21 cellular contexts compared by ENCODE assay signal in the genomic region with DNA sequence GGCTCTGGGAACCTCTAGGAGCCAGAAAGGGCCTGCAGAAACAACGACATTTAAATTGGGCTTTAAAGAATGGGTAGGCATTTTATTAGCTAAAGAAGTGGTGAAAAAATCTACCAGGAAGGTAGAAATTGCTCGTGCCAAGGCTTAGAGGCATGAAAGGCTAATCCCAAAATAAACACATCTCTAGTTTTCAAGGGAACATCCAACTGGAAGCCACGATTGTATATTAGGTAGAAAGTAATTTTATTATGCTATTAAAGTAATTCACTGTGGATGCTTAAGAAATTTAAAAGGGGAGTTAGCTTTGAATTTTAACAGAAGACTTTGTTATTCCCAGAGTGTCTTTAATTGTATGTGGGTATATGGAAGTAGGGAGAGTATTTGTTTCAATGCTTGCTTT.
"Had no signal": no experiment of that assay in that cellular context is flagged by ENCODE, and none has a peak within 500 bp of the region (broad histone marks: within the 10 kb centered on the region; RNA-seq: fewer than 3 reads in every experiment).

No MANE protein-coding gene starts in this region.

- H3K36me3 Mint-ChIP-seq: naive thymus-derived CD4-positive, alpha-beta T cell had no signal

- H3K9me3 Mint-ChIP-seq: activated naive CD8-positive, alpha-beta T cell treated with anti-CD3 and anti-CD28 coated beads, Interleukin-2, amount 50 U/mL, for 24 hours had no signal

- DNase-seq: activated naive CD4-positive, alpha-beta T cell treated with anti-CD3 and anti-CD28 coated beads for 36 hours; activated naive CD8-positive, alpha-beta T cell treated with anti-CD3 and anti-CD28 coated beads, Interleukin-2, amount 50 U/mL, for 24 hours; activated T-cell treated with anti-CD3 and anti-CD28 coated beads for 4 hours; cerebellar nuclear complex; effector memory CD8-positive, alpha-beta T cell; gastrocnemius medialis; heart right ventricle; naive thymus-derived CD4-positive, alpha-beta T cell; small intestine; stimulated activated CD4-positive, alpha-beta T cell treated with anti-CD3 and anti-CD28 coated beads, Interleukin-4, amount 100 ng/mL, for 4 hours; stimulated activated CD8-positive, alpha-beta memory T cell treated with anti-CD3 and anti-CD28 coated beads, Interleukin-4, amount 100 ng/mL, for 48 hours; stimulated activated naive CD4-positive, alpha-beta T cell treated with Interleukin-2 at 50 U/mL for 16 hours; substantia nigra; T-helper 9 cell; transverse colon had no signal

- H3K36me3 ChIP-seq: ascending aorta, breast epithelium, gastrocnemius medialis, heart right ventricle, right atrium auricular region, transverse colon, vagina had no signal

- H3K9me3 ChIP-seq: ascending aorta, breast epithelium, gastrocnemius medialis, heart right ventricle, right atrium auricular region, transverse colon, vagina had no signal

- H3K27ac Mint-ChIP-seq: activated naive CD4-positive, alpha-beta T cell treated with anti-CD3 and anti-CD28 coated beads for 36 hours; activated naive CD8-positive, alpha-beta T cell treated with anti-CD3 and anti-CD28 coated beads, Interleukin-2, amount 50 U/mL, for 24 hours; activated T-helper 17 cell treated with anti-CD3 and anti-CD28 coated beads, Interleukin-2, amount 50 U/mL, for 72 hours; naive thymus-derived CD4-positive, alpha-beta T cell had no signal

- H3K27me3 ChIP-seq: ascending aorta, breast epithelium, gastrocnemius medialis, right atrium auricular region, transverse colon, vagina had no signal

- H3K4me3 Mint-ChIP-seq: activated naive CD4-positive, alpha-beta T cell treated with anti-CD3 and anti-CD28 coated beads for 36 hours; activated naive CD8-positive, alpha-beta T cell treated with anti-CD3 and anti-CD28 coated beads, Interleukin-2, amount 50 U/mL, for 24 hours; activated T-helper 17 cell treated with anti-CD3 and anti-CD28 coated beads, Interleukin-2, amount 50 U/mL, for 72 hours; effector memory CD8-positive, alpha-beta T cell; naive thymus-derived CD4-positive, alpha-beta T cell had no signal

- H3K27me3 Mint-ChIP-seq: activated naive CD8-positive, alpha-beta T cell treated with anti-CD3 and anti-CD28 coated beads, Interleukin-2, amount 50 U/mL, for 24 hours; activated T-helper 17 cell treated with anti-CD3 and anti-CD28 coated beads, Interleukin-2, amount 50 U/mL, for 72 hours; effector memory CD8-positive, alpha-beta T cell had no signal

- H3K4me3 ChIP-seq: ascending aorta, breast epithelium, gastrocnemius medialis, heart right ventricle, right atrium auricular region, transverse colon, vagina had no signal

- ATAC-seq: activated CD4-positive, CD25-positive, alpha-beta regulatory T cell treated with anti-CD3 and anti-CD28 coated beads, Interleukin-2, amount 50 U/mL, for 24 hours; activated naive CD8-positive, alpha-beta T cell treated with anti-CD3 and anti-CD28 coated beads, Interleukin-2, amount 50 U/mL, for 24 hours; activated T-helper 17 cell treated with anti-CD3 and anti-CD28 coated beads, Interleukin-2, amount 50 U/mL, for 72 hours; effector memory CD8-positive, alpha-beta T cell; gastrocnemius medialis; heart right ventricle; naive thymus-derived CD4-positive, alpha-beta T cell had no signal

- H3K27ac ChIP-seq: breast epithelium, gastrocnemius medialis, right atrium auricular region, vagina had no signal

- H3K4me1 Mint-ChIP-seq: activated naive CD8-positive, alpha-beta T cell treated with anti-CD3 and anti-CD28 coated beads, Interleukin-2, amount 50 U/mL, for 24 hours; activated T-helper 17 cell treated with anti-CD3 and anti-CD28 coated beads, Interleukin-2, amount 50 U/mL, for 72 hours; naive thymus-derived CD4-positive, alpha-beta T cell had no signal
